ENCODE assay signal across 8 cellular contexts in genomic region chr10:108783897-108784296, GRCh38.
DNase-seq lines count a peak whose midpoint lies in the region; ATAC-seq and TF ChIP-seq lines count a peak whose summit lies in the region.

No MANE protein-coding gene starts in this region.

- H3K9me3 Mint-ChIP-seq in endothelial cell (ENCODE audit: unreplicated experiment) = peaks cover 10% of the 10 kb centered on the region
- peaks cover 8 to 38% of the 10 kb centered on the region in 2 donors for H3K9me3 Mint-ChIP-seq in stimulated activated naive CD8-positive, alpha-beta T cell treated with anti-CD3 and anti-CD28 coated beads, Interleukin-15, amount 100 ng/mL, for 72 hours

- no peak overlapping the region for H3K4me3 Mint-ChIP-seq in endothelial cell (ENCODE audit: unreplicated experiment)
- H3K4me3 Mint-ChIP-seq in stimulated activated naive CD8-positive, alpha-beta T cell treated with anti-CD3 and anti-CD28 coated beads, Interleukin-15, amount 100 ng/mL, for 72 hours = no peak overlapping the region

- intact Hi-C loops in ascending aorta (cut with DNase I) = no loop called here

- H3K27ac ChIP-seq in ascending aorta = no peak overlapping the region

- no peaks in the 10 kb centered on the region for H3K36me3 ChIP-seq in ascending aorta

- no peaks in the 10 kb centered on the region for H3K27me3 ChIP-seq in ascending aorta

- H3K27me3 Mint-ChIP-seq in endothelial cell (ENCODE audit: unreplicated experiment) = no peaks in the 10 kb centered on the region
- no peaks in the 10 kb centered on the region for H3K27me3 Mint-ChIP-seq in stimulated activated naive CD8-positive, alpha-beta T cell treated with anti-CD3 and anti-CD28 coated beads, Interleukin-15, amount 100 ng/mL, for 72 hours

- peaks cover 9% of the 10 kb centered on the region for H3K36me3 Mint-ChIP-seq in endothelial cell (ENCODE audit: low read depth, unreplicated experiment)

- peak; percentile 91 for ATAC-seq in HG02759 (IDR thresholded peaks at IDR 0.05; ENCODE audit: unreplicated experiment)
- ATAC-seq in stimulated activated naive CD8-positive, alpha-beta T cell treated with anti-CD3 and anti-CD28 coated beads, Interleukin-15, amount 100 ng/mL, for 72 hours = no peak

- no peak overlapping the region for H3K4me3 ChIP-seq in AG09309 (ENCODE audit: control insufficient read depth, low read depth, low read length)
- H3K4me3 ChIP-seq in ascending aorta = no peak overlapping the region

- no peak overlapping the region for H3K27ac Mint-ChIP-seq in endothelial cell (ENCODE audit: unreplicated experiment)
- no peak overlapping the region for H3K27ac Mint-ChIP-seq in stimulated activated naive CD8-positive, alpha-beta T cell treated with anti-CD3 and anti-CD28 coated beads, Interleukin-15, amount 100 ng/mL, for 72 hours

- no peaks in the 10 kb centered on the region for H3K4me1 ChIP-seq in ascending aorta

- peaks cover 0 to 5% of the 10 kb centered on the region in 2 donors for H3K9me3 ChIP-seq in ascending aorta

- H3K4me1 Mint-ChIP-seq in endothelial cell (ENCODE audit: unreplicated experiment) = peaks cover 4% of the 10 kb centered on the region
- H3K4me1 Mint-ChIP-seq in stimulated activated naive CD8-positive, alpha-beta T cell treated with anti-CD3 and anti-CD28 coated beads, Interleukin-15, amount 100 ng/mL, for 72 hours = no peaks in the 10 kb centered on the region

- peak; percentile 19 for TF ChIP-seq CTCF in AG09309 (IDR thresholded peaks at IDR 0.05; ENCODE audit: control insufficient read depth, insufficient read depth, low read depth, low read length, missing control alignments)
- TF ChIP-seq CTCF in GM12873 (IDR thresholded peaks at IDR 0.05; ENCODE audit: insufficient read depth, low read depth, low read length, missing control alignments) = peak; percentile 81
- TF ChIP-seq CTCF in endothelial cell (IDR thresholded peaks at IDR 0.05; ENCODE audit: unreplicated experiment) = peak; percentile 40
- TF ChIP-seq CTCF in ascending aorta (IDR thresholded peaks at IDR 0.05) = no peak

- no peak for DNase-seq in AG09309 (ENCODE audit: low read depth)
- DNase-seq in NCI-H69 (lab: John Stamatoyannopoulos, UW) = peak; percentile 60
- peak; percentile 19 for DNase-seq in endothelial cell (ENCODE audit: low spot score)
- DNase-seq in stimulated activated naive CD8-positive, alpha-beta T cell treated with anti-CD3 and anti-CD28 coated beads, Interleukin-15, amount 100 ng/mL, for 72 hours = peak; percentile 15 to 16
- no peak for DNase-seq in NCI-H2029 treated with DMSO at 0.1 percent for 48 hours (lab: John Stamatoyannopoulos, UW)
- no peak for DNase-seq in ascending aorta (ENCODE audit: low spot score in 2 of 2)

Comparison
In these comparisons a context has a peak if more than half of its experiments do, and no peak if none do; other contexts are left out.
1. DNase-seq: peak in NCI-H69 (single experiment), endothelial cell (single experiment) and stimulated activated naive CD8-positive, alpha-beta T cell treated with anti-CD3 and anti-CD28 coated beads, Interleukin-15, amount 100 ng/mL, for 72 hours (2 of 2); none in AG09309 (single experiment), NCI-H2029 treated with DMSO at 0.1 percent for 48 hours (single experiment) and ascending aorta (0 of 2).
2. CTCF ChIP-seq: peak in AG09309 (single experiment), GM12873 (single experiment) and endothelial cell (single experiment); none in ascending aorta (0 of 3).